ENCODE assay signal across 3 cellular contexts in the genomic region with DNA sequence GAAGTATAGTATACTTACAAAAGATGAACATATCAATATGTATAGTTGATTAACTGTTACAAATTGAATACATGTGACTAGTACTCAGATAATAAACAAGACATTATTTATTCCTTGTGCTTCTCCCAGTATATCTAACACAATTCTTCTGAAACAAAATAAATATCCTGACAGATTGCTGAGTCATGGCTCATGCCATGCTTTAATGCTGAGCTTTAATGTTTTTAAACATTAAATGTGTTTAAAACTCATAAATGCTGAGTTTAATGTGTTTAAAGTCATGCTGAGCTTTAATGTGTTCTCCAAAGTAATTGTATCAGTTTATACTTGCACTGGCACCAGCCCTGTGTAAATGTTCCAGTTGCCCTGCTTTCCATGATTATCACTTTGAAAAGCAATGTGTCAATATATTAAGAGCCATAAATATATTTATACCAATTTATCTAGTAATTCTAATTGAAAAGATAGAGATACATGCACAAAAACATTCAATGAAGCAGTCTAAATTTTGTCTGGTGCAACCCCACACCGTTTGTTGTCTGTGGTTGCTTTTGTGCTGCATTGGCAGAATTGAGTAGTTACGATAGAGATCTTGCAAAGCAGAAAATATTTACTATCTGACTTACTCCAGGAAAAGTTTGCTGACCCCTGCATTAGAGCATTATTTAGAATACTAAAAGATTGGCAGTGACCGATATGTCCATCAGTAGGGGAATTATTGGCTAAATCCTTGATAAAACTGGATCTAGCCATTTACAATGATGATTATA.
TF ChIP-seq lines count a peak whose summit lies in the region.

No MANE protein-coding gene starts in this region.

TF ChIP-seq in A549, 52 proteins besides CTCF, POLR2A, EP300 and RAD21 (continued from another document):
- TF ChIP-seq NFE2L2 (conservative IDR thresholded peaks at IDR 0.05; ENCODE audit: low read length): peak; percentile 79

TF ChIP-seq in IMR-90, 13 proteins besides CTCF, POLR2A, EP300 and RAD21 (continued from another document):
- TF ChIP-seq, protein P1, sequence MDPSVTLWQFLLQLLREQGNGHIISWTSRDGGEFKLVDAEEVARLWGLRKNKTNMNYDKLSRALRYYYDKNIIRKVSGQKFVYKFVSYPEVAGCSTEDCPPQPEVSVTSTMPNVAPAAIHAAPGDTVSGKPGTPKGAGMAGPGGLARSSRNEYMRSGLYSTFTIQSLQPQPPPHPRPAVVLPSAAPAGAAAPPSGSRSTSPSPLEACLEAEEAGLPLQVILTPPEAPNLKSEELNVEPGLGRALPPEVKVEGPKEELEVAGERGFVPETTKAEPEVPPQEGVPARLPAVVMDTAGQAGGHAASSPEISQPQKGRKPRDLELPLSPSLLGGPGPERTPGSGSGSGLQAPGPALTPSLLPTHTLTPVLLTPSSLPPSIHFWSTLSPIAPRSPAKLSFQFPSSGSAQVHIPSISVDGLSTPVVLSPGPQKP (IDR thresholded peaks at IDR 0.05; ENCODE audit: borderline replicate concordance, low read depth, low read length): no peak
- TF ChIP-seq NFE2L2 (IDR thresholded peaks at IDR 0.05; ENCODE audit: low read depth, low read length): peak; percentile 88
- peak; percentile 61 for TF ChIP-seq MAFK (IDR thresholded peaks at IDR 0.05; ENCODE audit: low read depth, low read length)
- no peak for TF ChIP-seq BHLHE40 (IDR thresholded peaks at IDR 0.05; ENCODE audit: low read depth, low read length)
- no peak for TF ChIP-seq RFX5 (IDR thresholded peaks at IDR 0.05; ENCODE audit: low read depth, low read length)
- no peak for TF ChIP-seq SMC3 (IDR thresholded peaks at IDR 0.05; ENCODE audit: low read depth, low read length)

TF ChIP-seq in WTC11, 78 proteins besides CTCF, POLR2A, EP300 and RAD21:
- TF ChIP-seq, protein P2, sequence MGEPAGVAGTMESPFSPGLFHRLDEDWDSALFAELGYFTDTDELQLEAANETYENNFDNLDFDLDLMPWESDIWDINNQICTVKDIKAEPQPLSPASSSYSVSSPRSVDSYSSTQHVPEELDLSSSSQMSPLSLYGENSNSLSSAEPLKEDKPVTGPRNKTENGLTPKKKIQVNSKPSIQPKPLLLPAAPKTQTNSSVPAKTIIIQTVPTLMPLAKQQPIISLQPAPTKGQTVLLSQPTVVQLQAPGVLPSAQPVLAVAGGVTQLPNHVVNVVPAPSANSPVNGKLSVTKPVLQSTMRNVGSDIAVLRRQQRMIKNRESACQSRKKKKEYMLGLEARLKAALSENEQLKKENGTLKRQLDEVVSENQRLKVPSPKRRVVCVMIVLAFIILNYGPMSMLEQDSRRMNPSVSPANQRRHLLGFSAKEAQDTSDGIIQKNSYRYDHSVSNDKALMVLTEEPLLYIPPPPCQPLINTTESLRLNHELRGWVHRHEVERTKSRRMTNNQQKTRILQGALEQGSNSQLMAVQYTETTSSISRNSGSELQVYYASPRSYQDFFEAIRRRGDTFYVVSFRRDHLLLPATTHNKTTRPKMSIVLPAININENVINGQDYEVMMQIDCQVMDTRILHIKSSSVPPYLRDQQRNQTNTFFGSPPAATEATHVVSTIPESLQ (CRISPR knock-in tag; IDR thresholded peaks at IDR 0.05): no peak
- TF ChIP-seq, protein P3, sequence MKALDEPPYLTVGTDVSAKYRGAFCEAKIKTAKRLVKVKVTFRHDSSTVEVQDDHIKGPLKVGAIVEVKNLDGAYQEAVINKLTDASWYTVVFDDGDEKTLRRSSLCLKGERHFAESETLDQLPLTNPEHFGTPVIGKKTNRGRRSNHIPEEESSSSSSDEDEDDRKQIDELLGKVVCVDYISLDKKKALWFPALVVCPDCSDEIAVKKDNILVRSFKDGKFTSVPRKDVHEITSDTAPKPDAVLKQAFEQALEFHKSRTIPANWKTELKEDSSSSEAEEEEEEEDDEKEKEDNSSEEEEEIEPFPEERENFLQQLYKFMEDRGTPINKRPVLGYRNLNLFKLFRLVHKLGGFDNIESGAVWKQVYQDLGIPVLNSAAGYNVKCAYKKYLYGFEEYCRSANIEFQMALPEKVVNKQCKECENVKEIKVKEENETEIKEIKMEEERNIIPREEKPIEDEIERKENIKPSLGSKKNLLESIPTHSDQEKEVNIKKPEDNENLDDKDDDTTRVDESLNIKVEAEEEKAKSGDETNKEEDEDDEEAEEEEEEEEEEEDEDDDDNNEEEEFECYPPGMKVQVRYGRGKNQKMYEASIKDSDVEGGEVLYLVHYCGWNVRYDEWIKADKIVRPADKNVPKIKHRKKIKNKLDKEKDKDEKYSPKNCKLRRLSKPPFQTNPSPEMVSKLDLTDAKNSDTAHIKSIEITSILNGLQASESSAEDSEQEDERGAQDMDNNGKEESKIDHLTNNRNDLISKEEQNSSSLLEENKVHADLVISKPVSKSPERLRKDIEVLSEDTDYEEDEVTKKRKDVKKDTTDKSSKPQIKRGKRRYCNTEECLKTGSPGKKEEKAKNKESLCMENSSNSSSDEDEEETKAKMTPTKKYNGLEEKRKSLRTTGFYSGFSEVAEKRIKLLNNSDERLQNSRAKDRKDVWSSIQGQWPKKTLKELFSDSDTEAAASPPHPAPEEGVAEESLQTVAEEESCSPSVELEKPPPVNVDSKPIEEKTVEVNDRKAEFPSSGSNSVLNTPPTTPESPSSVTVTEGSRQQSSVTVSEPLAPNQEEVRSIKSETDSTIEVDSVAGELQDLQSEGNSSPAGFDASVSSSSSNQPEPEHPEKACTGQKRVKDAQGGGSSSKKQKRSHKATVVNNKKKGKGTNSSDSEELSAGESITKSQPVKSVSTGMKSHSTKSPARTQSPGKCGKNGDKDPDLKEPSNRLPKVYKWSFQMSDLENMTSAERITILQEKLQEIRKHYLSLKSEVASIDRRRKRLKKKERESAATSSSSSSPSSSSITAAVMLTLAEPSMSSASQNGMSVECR (CRISPR knock-in tag; IDR thresholded peaks at IDR 0.05; ENCODE audit: borderline replicate concordance): no peak
- TF ChIP-seq ESRRA (CRISPR knock-in tag; IDR thresholded peaks at IDR 0.05; ENCODE audit: borderline replicate concordance) (no peak), CREB1 (CRISPR knock-in tag; IDR thresholded peaks at IDR 0.05) (no peak), EMX1 (CRISPR knock-in tag; IDR thresholded peaks at IDR 0.05) (no peak), CBFB (CRISPR knock-in tag; IDR thresholded peaks at IDR 0.05; ENCODE audit: low read depth) (no peak), FOXJ3 (CRISPR knock-in tag; IDR thresholded peaks at IDR 0.05; ENCODE audit: borderline replicate concordance) (no peak), ZNF219 (CRISPR knock-in tag; IDR thresholded peaks at IDR 0.05; ENCODE audit: borderline replicate concordance) (no peak), RORB (CRISPR knock-in tag; IDR thresholded peaks at IDR 0.05) (no peak), GRHL2 (CRISPR knock-in tag; IDR thresholded peaks at IDR 0.05; ENCODE audit: insufficient replicate concordance, severe bottlenecking) (no peak), IRF2 (CRISPR knock-in tag; IDR thresholded peaks at IDR 0.05; ENCODE audit: borderline replicate concordance, low read depth) (no peak), TEAD1 (CRISPR knock-in tag; IDR thresholded peaks at IDR 0.05) (no peak), MXD4 (CRISPR knock-in tag; IDR thresholded peaks at IDR 0.05; ENCODE audit: borderline replicate concordance) (no peak)
- TF ChIP-seq, protein P4, sequence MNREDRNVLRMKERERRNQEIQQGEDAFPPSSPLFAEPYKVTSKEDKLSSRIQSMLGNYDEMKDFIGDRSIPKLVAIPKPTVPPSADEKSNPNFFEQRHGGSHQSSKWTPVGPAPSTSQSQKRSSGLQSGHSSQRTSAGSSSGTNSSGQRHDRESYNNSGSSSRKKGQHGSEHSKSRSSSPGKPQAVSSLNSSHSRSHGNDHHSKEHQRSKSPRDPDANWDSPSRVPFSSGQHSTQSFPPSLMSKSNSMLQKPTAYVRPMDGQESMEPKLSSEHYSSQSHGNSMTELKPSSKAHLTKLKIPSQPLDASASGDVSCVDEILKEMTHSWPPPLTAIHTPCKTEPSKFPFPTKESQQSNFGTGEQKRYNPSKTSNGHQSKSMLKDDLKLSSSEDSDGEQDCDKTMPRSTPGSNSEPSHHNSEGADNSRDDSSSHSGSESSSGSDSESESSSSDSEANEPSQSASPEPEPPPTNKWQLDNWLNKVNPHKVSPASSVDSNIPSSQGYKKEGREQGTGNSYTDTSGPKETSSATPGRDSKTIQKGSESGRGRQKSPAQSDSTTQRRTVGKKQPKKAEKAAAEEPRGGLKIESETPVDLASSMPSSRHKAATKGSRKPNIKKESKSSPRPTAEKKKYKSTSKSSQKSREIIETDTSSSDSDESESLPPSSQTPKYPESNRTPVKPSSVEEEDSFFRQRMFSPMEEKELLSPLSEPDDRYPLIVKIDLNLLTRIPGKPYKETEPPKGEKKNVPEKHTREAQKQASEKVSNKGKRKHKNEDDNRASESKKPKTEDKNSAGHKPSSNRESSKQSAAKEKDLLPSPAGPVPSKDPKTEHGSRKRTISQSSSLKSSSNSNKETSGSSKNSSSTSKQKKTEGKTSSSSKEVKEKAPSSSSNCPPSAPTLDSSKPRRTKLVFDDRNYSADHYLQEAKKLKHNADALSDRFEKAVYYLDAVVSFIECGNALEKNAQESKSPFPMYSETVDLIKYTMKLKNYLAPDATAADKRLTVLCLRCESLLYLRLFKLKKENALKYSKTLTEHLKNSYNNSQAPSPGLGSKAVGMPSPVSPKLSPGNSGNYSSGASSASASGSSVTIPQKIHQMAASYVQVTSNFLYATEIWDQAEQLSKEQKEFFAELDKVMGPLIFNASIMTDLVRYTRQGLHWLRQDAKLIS (CRISPR knock-in tag; IDR thresholded peaks at IDR 0.05; ENCODE audit: borderline replicate concordance): no peak
- TF ChIP-seq, protein P5, sequence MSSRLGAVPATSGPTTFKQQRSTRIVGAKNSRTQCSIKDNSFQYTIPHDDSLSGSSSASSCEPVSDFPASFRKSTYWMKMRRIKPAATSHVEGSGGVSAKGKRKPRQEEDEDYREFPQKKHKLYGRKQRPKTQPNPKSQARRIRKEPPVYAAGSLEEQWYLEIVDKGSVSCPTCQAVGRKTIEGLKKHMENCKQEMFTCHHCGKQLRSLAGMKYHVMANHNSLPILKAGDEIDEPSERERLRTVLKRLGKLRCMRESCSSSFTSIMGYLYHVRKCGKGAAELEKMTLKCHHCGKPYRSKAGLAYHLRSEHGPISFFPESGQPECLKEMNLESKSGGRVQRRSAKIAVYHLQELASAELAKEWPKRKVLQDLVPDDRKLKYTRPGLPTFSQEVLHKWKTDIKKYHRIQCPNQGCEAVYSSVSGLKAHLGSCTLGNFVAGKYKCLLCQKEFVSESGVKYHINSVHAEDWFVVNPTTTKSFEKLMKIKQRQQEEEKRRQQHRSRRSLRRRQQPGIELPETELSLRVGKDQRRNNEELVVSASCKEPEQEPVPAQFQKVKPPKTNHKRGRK (CRISPR knock-in tag; IDR thresholded peaks at IDR 0.05; ENCODE audit: borderline replicate concordance): no peak
- TF ChIP-seq, protein P6, sequence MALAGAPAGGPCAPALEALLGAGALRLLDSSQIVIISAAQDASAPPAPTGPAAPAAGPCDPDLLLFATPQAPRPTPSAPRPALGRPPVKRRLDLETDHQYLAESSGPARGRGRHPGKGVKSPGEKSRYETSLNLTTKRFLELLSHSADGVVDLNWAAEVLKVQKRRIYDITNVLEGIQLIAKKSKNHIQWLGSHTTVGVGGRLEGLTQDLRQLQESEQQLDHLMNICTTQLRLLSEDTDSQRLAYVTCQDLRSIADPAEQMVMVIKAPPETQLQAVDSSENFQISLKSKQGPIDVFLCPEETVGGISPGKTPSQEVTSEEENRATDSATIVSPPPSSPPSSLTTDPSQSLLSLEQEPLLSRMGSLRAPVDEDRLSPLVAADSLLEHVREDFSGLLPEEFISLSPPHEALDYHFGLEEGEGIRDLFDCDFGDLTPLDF (CRISPR knock-in tag; IDR thresholded peaks at IDR 0.05): no peak
- TF ChIP-seq, protein P7, sequence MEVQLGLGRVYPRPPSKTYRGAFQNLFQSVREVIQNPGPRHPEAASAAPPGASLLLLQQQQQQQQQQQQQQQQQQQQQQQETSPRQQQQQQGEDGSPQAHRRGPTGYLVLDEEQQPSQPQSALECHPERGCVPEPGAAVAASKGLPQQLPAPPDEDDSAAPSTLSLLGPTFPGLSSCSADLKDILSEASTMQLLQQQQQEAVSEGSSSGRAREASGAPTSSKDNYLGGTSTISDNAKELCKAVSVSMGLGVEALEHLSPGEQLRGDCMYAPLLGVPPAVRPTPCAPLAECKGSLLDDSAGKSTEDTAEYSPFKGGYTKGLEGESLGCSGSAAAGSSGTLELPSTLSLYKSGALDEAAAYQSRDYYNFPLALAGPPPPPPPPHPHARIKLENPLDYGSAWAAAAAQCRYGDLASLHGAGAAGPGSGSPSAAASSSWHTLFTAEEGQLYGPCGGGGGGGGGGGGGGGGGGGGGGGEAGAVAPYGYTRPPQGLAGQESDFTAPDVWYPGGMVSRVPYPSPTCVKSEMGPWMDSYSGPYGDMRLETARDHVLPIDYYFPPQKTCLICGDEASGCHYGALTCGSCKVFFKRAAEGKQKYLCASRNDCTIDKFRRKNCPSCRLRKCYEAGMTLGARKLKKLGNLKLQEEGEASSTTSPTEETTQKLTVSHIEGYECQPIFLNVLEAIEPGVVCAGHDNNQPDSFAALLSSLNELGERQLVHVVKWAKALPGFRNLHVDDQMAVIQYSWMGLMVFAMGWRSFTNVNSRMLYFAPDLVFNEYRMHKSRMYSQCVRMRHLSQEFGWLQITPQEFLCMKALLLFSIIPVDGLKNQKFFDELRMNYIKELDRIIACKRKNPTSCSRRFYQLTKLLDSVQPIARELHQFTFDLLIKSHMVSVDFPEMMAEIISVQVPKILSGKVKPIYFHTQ (CRISPR knock-in tag; IDR thresholded peaks at IDR 0.05): no peak
